ENCODE assay signal across 8 cellular contexts in the genomic region with DNA sequence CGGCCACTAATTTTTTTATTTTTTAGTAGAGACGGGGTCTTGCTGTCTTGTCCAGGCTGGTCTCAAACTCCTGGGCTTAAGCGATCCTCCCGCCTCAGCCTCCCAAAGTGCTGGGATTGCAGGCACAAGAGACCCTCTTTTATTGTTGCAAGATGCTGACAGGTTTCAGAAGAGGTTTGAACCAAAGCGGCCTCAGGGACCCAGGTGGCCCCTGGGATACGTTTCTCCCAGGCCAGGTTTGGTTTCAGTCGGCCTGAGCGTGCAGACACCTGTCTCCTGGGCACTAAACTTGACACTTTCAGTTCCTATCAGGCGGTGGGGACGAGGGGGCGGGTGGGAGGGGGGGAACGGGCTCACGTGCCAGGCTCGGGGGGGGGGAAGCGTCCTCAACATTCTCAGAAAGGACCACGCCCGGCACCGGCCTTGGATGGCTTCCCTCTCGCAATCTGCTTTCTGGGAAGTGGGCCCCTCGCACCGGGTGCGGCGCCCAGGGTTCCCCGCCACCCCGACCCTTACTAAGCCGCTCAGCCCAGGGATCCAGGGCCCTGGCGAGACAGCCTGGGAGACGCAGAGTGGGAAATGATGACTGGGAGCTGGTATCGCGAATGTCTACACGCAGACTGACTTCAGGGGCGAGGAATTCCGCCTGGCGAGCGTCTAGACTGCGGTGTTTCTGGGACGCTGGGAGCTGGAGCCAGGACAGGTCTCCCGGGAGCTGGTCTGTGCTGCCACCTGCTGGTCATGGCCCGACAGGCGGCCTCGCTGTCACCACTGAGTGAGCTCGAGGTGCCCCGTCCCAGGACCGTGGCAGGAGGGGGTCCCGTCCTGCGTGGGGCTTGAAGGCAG.
A peak's percentile ranks its signal among the peaks of the same experiment; 100 is the strongest.
DNase-seq lines count a peak whose midpoint lies in the region; ATAC-seq and TF ChIP-seq lines count a peak whose summit lies in the region.

No MANE protein-coding gene starts in this region.

- H3K36me3 ChIP-seq in BJ (ENCODE audit: control insufficient read depth, insufficient read depth, low read length): no peaks in the 10 kb centered on the region
- H3K36me3 ChIP-seq in KMS-11 (ENCODE audit: insufficient read depth): no peaks in the 10 kb centered on the region
- H3K36me3 ChIP-seq in heart left ventricle: no peaks in the 10 kb centered on the region

- peak; percentile 98 for TF ChIP-seq CTCF in BJ (IDR thresholded peaks at IDR 0.05; ENCODE audit: insufficient read depth, low read depth, low read length)
- peak; percentile 87 for TF ChIP-seq CTCF in KMS-11 (conservative IDR thresholded peaks at IDR 0.05; ENCODE audit: low read depth, low read length)
- peak; percentile 96 to 100 (median 98) for TF ChIP-seq CTCF in heart left ventricle (IDR thresholded peaks at IDR 0.05)
- TF ChIP-seq CTCF in type B pancreatic cell (conservative IDR thresholded peaks at IDR 0.05): peak; percentile 99

- peak in 1 of 2 donors; percentile 61 for TF ChIP-seq POLR2A in heart left ventricle (IDR thresholded peaks at IDR 0.05)

- no peaks in the 10 kb centered on the region for H4K20me1 ChIP-seq in KMS-11 (ENCODE audit: insufficient read depth)

- peak overlapping the region; percentile 36 for H3K27ac Mint-ChIP-seq in type B pancreatic cell

- no peaks in the 10 kb centered on the region for H3K4me1 Mint-ChIP-seq in type B pancreatic cell (ENCODE audit: unreplicated experiment)

- H3K4me2 ChIP-seq in KMS-11: peak overlapping the region; percentile 79

- peak overlapping the region; percentile 82 for H3K4me3 Mint-ChIP-seq in type B pancreatic cell

- H3K9me3 ChIP-seq in heart left ventricle: peaks cover 0 to 7% (median 0%) of the 10 kb centered on the region in 12 donors

- DNase-seq in BJ (ENCODE audit: low read depth): peak; percentile 60
- DNase-seq in SKM-1 treated with dmso at 0.1 percent for 144 hours (lab: John Stamatoyannopoulos, UW; ENCODE audit: unreplicated experiment): peak; percentile 52
- peak; percentile 78 for DNase-seq in activated naive CD8-positive, alpha-beta T cell treated with anti-CD3 and anti-CD28 coated beads, Interleukin-2, amount 50 U/mL, for 16 hours (ENCODE audit: low read depth, low spot score)
- peak; percentile 91 to 97 (median 94) for DNase-seq in heart left ventricle
- DNase-seq in posterior vena cava (ENCODE audit: low spot score): peak; percentile 97
- DNase-seq in type B pancreatic cell (ENCODE audit: extremely low spot score, unreplicated experiment): peak; percentile 95

- H3K36me3 Mint-ChIP-seq in type B pancreatic cell: no peaks in the 10 kb centered on the region

- no peaks in the 10 kb centered on the region for H3K9me3 Mint-ChIP-seq in type B pancreatic cell

- H3K9ac ChIP-seq in KMS-11: peak overlapping the region; percentile 39; the same call in 1 of the 2 replicates

- intact Hi-C loops in heart left ventricle (cut with DNase I) (loop anchor here (1.0 to 10.0 kb wide), 8 partner anchors 32 to 456 kb away; partner anchors contain the start of gene AP3D1 (in 1 of the 10)), posterior vena cava (cut with DNase I) (loop anchor here (2.0 to 5.0 kb wide), 4 partner anchors 34 to 139 kb away; no protein-coding TSS in a partner anchor)

- H3K79me2 ChIP-seq in KMS-11 (ENCODE audit: insufficient read depth, low read depth): no peaks in the 10 kb centered on the region

- H3K27ac ChIP-seq in KMS-11 (peak overlapping the region; percentile 81), heart left ventricle (peak overlapping the region; percentile 73 to 90 (median 82))

- peak overlapping the region; percentile 37; the same call in 1 of the 2 replicates for H2AFZ ChIP-seq in KMS-11 (ENCODE audit: low read depth)

- ATAC-seq in GM19023 (IDR thresholded peaks at IDR 0.05; ENCODE audit: unreplicated experiment) (peak; percentile 37), heart left ventricle (peak; percentile 87 to 95 (median 92))

- H3K4me3 ChIP-seq in BJ (ENCODE audit: low read depth, low read length) (peak overlapping the region; percentile 30), KMS-11 (IDR thresholded peaks at IDR 0.05; ENCODE audit: insufficient read depth, low read depth, low read length) (no peak overlapping the region), heart left ventricle (peak overlapping the region in 11 of 12 donors; percentile 28 to 59 (median 52))

- H3K4me1 ChIP-seq in KMS-11 (ENCODE audit: low read depth, poor library complexity, severe bottlenecking) (peaks cover 67% of the 10 kb centered on the region), heart left ventricle (peaks cover 0 to 32% (median 11%) of the 10 kb centered on the region in 12 donors)

- peaks cover 14% of the 10 kb centered on the region for H3K27me3 Mint-ChIP-seq in type B pancreatic cell

- WGBS in heart left ventricle, 4 donors: 10 to 16% (median 13%) methylated on average over 25 to 46 of the region's 46 CpGs

- POLR2A ChIA-PET in BJ (lab: Charles Lee): interaction anchor here (0.5 to 1.7 kb wide), 4 partner anchors 17 to 135 kb away, joined by 3 to 25 read pairs (median 4); partner anchors contain the start of gene GADD45B

- CTCF ChIA-PET in BJ (lab: Yijun Ruan, JAX): interaction anchor here (0.6 to 5.3 kb wide), 33 partner anchors 8 to 218 kb away, joined by 3 to 54 read pairs (median 4); partner anchors contain the start of genes GADD45B and LMNB2

- H3K27me3 ChIP-seq in BJ (ENCODE audit: control insufficient read depth, insufficient read depth, low read length) (no peaks in the 10 kb centered on the region), KMS-11 (ENCODE audit: insufficient read depth, low read depth) (no peaks in the 10 kb centered on the region), heart left ventricle (no peaks in the 10 kb centered on the region)
